Comparison of ENCODE assay signal across 2 cellular contexts in genomic region chr6:111912904-111913303, GRCh38.
A peak's percentile ranks its signal among the peaks of the same experiment; 100 is the strongest.
TF ChIP-seq lines count a peak whose summit lies in the region.

No MANE protein-coding gene starts in this region.

TF ChIP-seq in HepG2, 621 proteins besides CTCF, POLR2A, EP300 and RAD21:
- TF ChIP-seq HDAC2 (CRISPR knock-in tag; IDR thresholded peaks at IDR 0.05) (no peak), POGZ (CRISPR knock-in tag; IDR thresholded peaks at IDR 0.05) (no peak), CEBPB (IDR thresholded peaks at IDR 0.05; ENCODE audit: borderline replicate concordance, low read depth, low read length) (0 out of 2 replicates have a peak, but pooled peaks have one; percentile 6), ATF7-NPFF (CRISPR knock-in tag; IDR thresholded peaks at IDR 0.05; ENCODE audit: low read depth) (no peak)

TF ChIP-seq in GM12878, 131 proteins besides CTCF, POLR2A, EP300 and RAD21:
- TF ChIP-seq JUNB (IDR thresholded peaks at IDR 0.05) (peak; percentile 60; the same call in 1 of the 2 replicates), BACH1 (IDR thresholded peaks at IDR 0.05; ENCODE audit: borderline replicate concordance) (no peak)
